In the genomic region with DNA sequence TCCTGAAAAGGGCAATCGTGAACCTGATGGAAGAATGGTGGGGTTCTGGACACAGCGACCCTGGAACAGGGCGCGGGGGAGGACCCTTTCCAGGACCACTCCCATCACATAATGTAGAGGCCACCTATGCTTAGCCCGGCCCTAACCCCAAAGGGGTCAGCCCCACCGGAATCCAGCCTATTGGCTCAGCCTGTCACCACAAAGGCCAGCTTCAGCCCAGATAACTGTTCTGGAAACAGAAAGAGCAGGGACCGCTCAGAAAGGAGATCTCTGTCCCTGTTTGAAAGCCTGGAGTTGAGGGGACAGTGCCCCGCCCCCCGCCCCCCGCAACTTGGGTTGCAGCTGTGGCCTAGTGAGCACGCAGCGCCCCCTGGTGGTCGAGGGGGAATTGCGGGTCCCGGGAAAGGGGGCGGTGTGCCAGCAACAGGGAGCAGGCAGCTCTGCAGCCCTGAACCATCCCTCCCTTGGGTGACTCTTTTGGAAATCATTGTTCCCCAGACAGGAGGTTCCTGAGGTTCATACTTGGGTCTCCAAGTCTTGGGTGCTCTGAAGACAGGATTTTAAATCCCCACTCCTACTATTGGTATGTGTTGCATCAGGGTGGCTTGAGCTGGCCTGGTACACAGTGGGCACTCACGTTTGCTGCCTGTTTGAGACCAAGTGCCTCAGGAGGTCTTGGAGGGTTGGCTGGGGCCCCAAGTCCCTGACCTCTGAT, we compare ENCODE assay signal across 10 cellular contexts. TPM values are rescaled to one million over a fixed set of nuclear protein-coding genes. Genes with fewer than 3 reads are reported as not detected.
DNase-seq lines count a peak whose midpoint lies in the region; ATAC-seq and TF ChIP-seq lines count a peak whose summit lies in the region.
"Had no signal": no experiment of that assay in that cellular context is flagged by ENCODE, and none has a peak within 500 bp of the region (broad histone marks: within the 10 kb centered on the region; RNA-seq: fewer than 3 reads in every experiment).

No MANE protein-coding gene starts in this region.

- TF ChIP-seq CTCF in GM12865 (IDR thresholded peaks at IDR 0.05; ENCODE audit: insufficient read depth, low read depth, low read length, missing control alignments) (peak; percentile 90), esophagus muscularis mucosa (IDR thresholded peaks at IDR 0.05) (peak in 2 of 3 experiments; percentile 97 to 99)

- peaks cover 11 to 15% (median 13%) of the 10 kb centered on the region in 4 donors for H3K4me1 ChIP-seq in esophagus muscularis mucosa
- H3K4me1 ChIP-seq: HAP-1 had no signal

- H3K27me3 Mint-ChIP-seq in natural killer cell treated with Interleukin-12 subunit alpha and Interleukin-12 subunit beta and Interleukin-15 and Interleukin-18, amount 100 ng/mL, for 72 hours, result peaks cover 10 to 15% of the 10 kb centered on the region in 2 donors
- H3K27me3 Mint-ChIP-seq in stimulated activated naive B cell treated with anti-CD40 and anti-IgM and Interleukin-4, amounts not matched to agents 10 μg/mL and 1 μg/mL and 100 μg/mL, for 72 hours, result peaks cover 11 to 29% of the 10 kb centered on the region in 2 donors

- ATAC-seq in natural killer cell treated with Interleukin-12 subunit alpha and Interleukin-12 subunit beta and Interleukin-15 and Interleukin-18, amount 100 ng/mL, for 72 hours, result peak; percentile 51 to 67
- peak; percentile 64 to 66 for ATAC-seq in stimulated activated naive B cell treated with anti-CD40 and anti-IgM and Interleukin-4, amounts not matched to agents 10 μg/mL and 1 μg/mL and 100 μg/mL, for 72 hours (replicated peaks)
- ATAC-seq in HG03432 (IDR thresholded peaks at IDR 0.05; ENCODE audit: unreplicated experiment), result no peak

- 35% methylated on average over 15 of the region's 17 CpGs for WGBS in esophagus muscularis mucosa

- no peaks in the 10 kb centered on the region for H3K4me1 Mint-ChIP-seq in natural killer cell treated with Interleukin-12 subunit alpha and Interleukin-12 subunit beta and Interleukin-15 and Interleukin-18, amount 100 ng/mL, for 72 hours (ENCODE audit: low read depth in 2 of 2)
- peaks cover 0 to 4% of the 10 kb centered on the region in 2 donors for H3K4me1 Mint-ChIP-seq in stimulated activated naive B cell treated with anti-CD40 and anti-IgM and Interleukin-4, amounts not matched to agents 10 μg/mL and 1 μg/mL and 100 μg/mL, for 72 hours

- no peaks in the 10 kb centered on the region for H3K36me3 ChIP-seq in esophagus muscularis mucosa
- H3K36me3 ChIP-seq: HAP-1 had no signal

- no peaks in the 10 kb centered on the region for H3K9me3 ChIP-seq in esophagus muscularis mucosa
- H3K9me3 ChIP-seq: HAP-1 had no signal

- H3K36me3 Mint-ChIP-seq in natural killer cell treated with Interleukin-12 subunit alpha and Interleukin-12 subunit beta and Interleukin-15 and Interleukin-18, amount 100 ng/mL, for 72 hours, result no peaks in the 10 kb centered on the region
- no peaks in the 10 kb centered on the region for H3K36me3 Mint-ChIP-seq in stimulated activated naive B cell treated with anti-CD40 and anti-IgM and Interleukin-4, amounts not matched to agents 10 μg/mL and 1 μg/mL and 100 μg/mL, for 72 hours

- peak overlapping the region in 2 of 4 donors; percentile 1 to 18 for H3K27ac ChIP-seq in esophagus muscularis mucosa (replicated peaks in 1 of 4)

- H3K27me3 ChIP-seq in esophagus muscularis mucosa, result no peaks in the 10 kb centered on the region

- DNase-seq in A172 (ENCODE audit: low spot score) (peak; percentile 48), GM12865 (ENCODE audit: low read depth) (peak; percentile 65), NCI-H748 treated with DMSO at 0.1 percent for 48 hours (lab: John Stamatoyannopoulos, UW) (peak; percentile 20), activated T-cell treated with anti-CD3 and anti-CD28 coated beads for 24 hours (ENCODE audit: low read depth) (peak; percentile 66), esophagus muscularis mucosa (ENCODE audit: extremely low spot score) (peak; percentile 95)
- no peak for DNase-seq in natural killer cell treated with Interleukin-12 subunit alpha and Interleukin-12 subunit beta and Interleukin-15 and Interleukin-18, amount 100 ng/mL, for 72 hours (ENCODE audit: low spot score)
- peak; percentile 41 for DNase-seq in stimulated activated naive B cell treated with anti-CD40 and anti-IgM and Interleukin-4, amounts not matched to agents 10 μg/mL and 1 μg/mL and 100 μg/mL, for 72 hours

- no peaks in the 10 kb centered on the region for H3K9me3 Mint-ChIP-seq in natural killer cell treated with Interleukin-12 subunit alpha and Interleukin-12 subunit beta and Interleukin-15 and Interleukin-18, amount 100 ng/mL, for 72 hours
- no peaks in the 10 kb centered on the region for H3K9me3 Mint-ChIP-seq in stimulated activated naive B cell treated with anti-CD40 and anti-IgM and Interleukin-4, amounts not matched to agents 10 μg/mL and 1 μg/mL and 100 μg/mL, for 72 hours

- H3K4me3 ChIP-seq in GM12865 (ENCODE audit: low read depth, low read length), result no peak overlapping the region
- H3K4me3 ChIP-seq in esophagus muscularis mucosa, result peak overlapping the region in 3 of 4 donors; percentile 15 to 41 (median 19)
- H3K4me3 ChIP-seq: HAP-1 had no signal

- no peak overlapping the region for H3K27ac Mint-ChIP-seq in natural killer cell treated with Interleukin-12 subunit alpha and Interleukin-12 subunit beta and Interleukin-15 and Interleukin-18, amount 100 ng/mL, for 72 hours
- no peak overlapping the region for H3K27ac Mint-ChIP-seq in stimulated activated naive B cell treated with anti-CD40 and anti-IgM and Interleukin-4, amounts not matched to agents 10 μg/mL and 1 μg/mL and 100 μg/mL, for 72 hours

- TF ChIP-seq POLR2A in esophagus muscularis mucosa (IDR thresholded peaks at IDR 0.05; ENCODE audit: low read depth), result no peak

- no peak for TF ChIP-seq EP300 in esophagus muscularis mucosa (IDR thresholded peaks at IDR 0.05)

- intact Hi-C loops in esophagus muscularis mucosa (cut with DNase I), result loop anchor here (1.0 kb wide), 1 partner anchor 35 kb away; no protein-coding TSS in a partner anchor

- no peak overlapping the region for H3K4me3 Mint-ChIP-seq in natural killer cell treated with Interleukin-12 subunit alpha and Interleukin-12 subunit beta and Interleukin-15 and Interleukin-18, amount 100 ng/mL, for 72 hours
- H3K4me3 Mint-ChIP-seq in stimulated activated naive B cell treated with anti-CD40 and anti-IgM and Interleukin-4, amounts not matched to agents 10 μg/mL and 1 μg/mL and 100 μg/mL, for 72 hours, result no peak overlapping the region

RNA-seq across cellular contexts. Expression of a gene that starts 1.5 kb away (rescaled TPM):
- 0.07 TPM in 1 of 2 replicates, not detected in the other for total RNA-seq in A172 (2014; rRNA removed; shearing (Covaris generic))
- total RNA-seq in esophagus muscularis mucosa, result 10 to 100 TPM; 13.1 to 18.7 (median 13.8) TPM
- under 1 TPM in 1 of 2 donors, not detected in 1; 0.08 TPM for total RNA-seq in natural killer cell treated with Interleukin-12 subunit alpha and Interleukin-12 subunit beta and Interleukin-15 and Interleukin-18, amount 100 ng/mL, for 72 hours

RNA-seq across cellular contexts. Expression of a gene that starts 21.6 kb away (rescaled TPM):
- total RNA-seq in A172 (2014; rRNA removed; shearing (Covaris generic)), result not detected in 2 replicates
- 10 to 100 TPM in 3 of 4 donors, 1 to 10 TPM in 1; 8.9 to 22.2 (median 16.4) TPM for total RNA-seq in esophagus muscularis mucosa
- not detected for total RNA-seq in natural killer cell treated with Interleukin-12 subunit alpha and Interleukin-12 subunit beta and Interleukin-15 and Interleukin-18, amount 100 ng/mL, for 72 hours

RNA-seq across cellular contexts. Expression of a gene that starts 29.1 kb away (rescaled TPM):
- total RNA-seq in A172 (2014; rRNA removed; shearing (Covaris generic)), result not detected in 2 replicates
- total RNA-seq in esophagus muscularis mucosa, result 100 to 1,000 TPM in 1 of 4 donors, 10 to 100 TPM in 3; 45.4 to 144 (median 64.4) TPM
- not detected for total RNA-seq in natural killer cell treated with Interleukin-12 subunit alpha and Interleukin-12 subunit beta and Interleukin-15 and Interleukin-18, amount 100 ng/mL, for 72 hours

RNA-seq across cellular contexts. Expression of a gene that starts 47.7 kb away (rescaled TPM):
- not detected in 2 replicates for total RNA-seq in A172 (2014; rRNA removed; shearing (Covaris generic))
- total RNA-seq in esophagus muscularis mucosa, result not detected
- total RNA-seq in natural killer cell treated with Interleukin-12 subunit alpha and Interleukin-12 subunit beta and Interleukin-15 and Interleukin-18, amount 100 ng/mL, for 72 hours, result not detected
- total RNA-seq: subcutaneous adipose tissue had no signal

RNA-seq across cellular contexts. Expression of a gene that starts 56.7 kb away (rescaled TPM):
- 108 and 110 TPM in 2 replicates for total RNA-seq in A172 (2014; rRNA removed; shearing (Covaris generic))
- total RNA-seq in esophagus muscularis mucosa, result 10 to 100 TPM; 56.5 to 96.1 (median 73.6) TPM
- total RNA-seq in natural killer cell treated with Interleukin-12 subunit alpha and Interleukin-12 subunit beta and Interleukin-15 and Interleukin-18, amount 100 ng/mL, for 72 hours, result 10 to 100 TPM; 29.5 to 89.2 TPM

Comparison
In these comparisons a context has a peak if more than half of its experiments do, and no peak if none do; other contexts are left out.
1. RNA of a gene that starts 1.5 kb away (total RNA-seq): 13.1 to 18.7 TPM in esophagus muscularis mucosa; 0.08 TPM in natural killer cell treated with Interleukin-12 subunit alpha and Interleukin-12 subunit beta and Interleukin-15 and Interleukin-18, amount 100 ng/mL, for 72 hours and 0.07 TPM in A172; every median in the first group is over 10 times any median in the second.
2. RNA of a gene that starts 29.1 kb away (total RNA-seq): 45.4 to 144 TPM in esophagus muscularis mucosa; not detected in A172 and not detected in natural killer cell treated with Interleukin-12 subunit alpha and Interleukin-12 subunit beta and Interleukin-15 and Interleukin-18, amount 100 ng/mL, for 72 hours; every median in the first group is over 10 times any median in the second.